In the genomic region with DNA sequence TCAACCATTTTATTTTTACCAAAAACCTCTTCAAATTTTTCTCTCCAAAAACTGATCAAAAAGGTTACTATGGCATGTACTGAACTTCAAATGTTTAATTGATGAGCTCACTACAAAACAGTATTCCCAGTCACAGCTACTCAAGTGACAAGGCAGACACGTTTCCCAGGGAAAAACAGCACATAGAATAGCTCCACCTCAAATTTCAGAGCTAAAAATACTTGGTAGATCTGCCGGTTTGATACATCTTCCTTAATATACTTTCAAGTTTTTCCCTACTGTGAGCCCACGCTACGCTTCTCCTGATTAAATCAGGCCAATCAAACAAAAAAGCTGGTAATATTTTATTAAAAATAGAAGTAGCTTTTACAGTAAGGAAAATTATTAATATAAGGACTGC, we compare ENCODE assay signal across 24 cellular contexts.
"Had no signal": no experiment of that assay in that cellular context is flagged by ENCODE, and none has a peak within 500 bp of the region (broad histone marks: within the 10 kb centered on the region; RNA-seq: fewer than 3 reads in every experiment).

No MANE protein-coding gene starts in this region.

- H3K4me3 ChIP-seq: stomach, suprapubic skin, testis, thoracic aorta, thyroid gland, tibial artery, tibial nerve, transverse colon, upper lobe of left lung, upper lobe of right lung, uterus, vagina had no signal

- H3K27me3 ChIP-seq: stomach, suprapubic skin, testis, thyroid gland, tibial artery, tibial nerve, transverse colon, upper lobe of left lung, upper lobe of right lung, uterus, vagina had no signal

- H3K4me1 ChIP-seq: stomach, suprapubic skin, testis, thyroid gland, tibial artery, tibial nerve, transverse colon, upper lobe of left lung, upper lobe of right lung, uterus, vagina had no signal

- H3K36me3 ChIP-seq: suprapubic skin, thoracic aorta, thyroid gland, tibial artery, transverse colon, upper lobe of right lung, uterus, vagina had no signal

- DNase-seq: stimulated activated CD4-positive, alpha-beta T cell treated with anti-CD3 and anti-CD28 coated beads, Interleukin-2, amount 100 ng/mL, for 48 hours; stimulated activated CD4-positive, alpha-beta T cell treated with anti-CD3 and anti-CD28 coated beads, Interleukin-4, amount 100 ng/mL, for 1 hour; stimulated activated CD4-positive, alpha-beta T cell treated with anti-CD3 and anti-CD28 coated beads, Interleukin-4, amount 100 ng/mL, for 24 hours; stimulated activated CD4-positive, alpha-beta T cell treated with anti-CD3 and anti-CD28 coated beads, Interleukin-4, amount 100 ng/mL, for 4 hours; stimulated activated CD8-positive, alpha-beta memory T cell treated with anti-CD3 and anti-CD28 coated beads, Interleukin-4, amount 100 ng/mL, for 48 hours; stimulated activated naive B cell treated with anti-CD40 and anti-IgM and Interleukin-4, amounts not matched to agents 10 μg/mL and 1 μg/mL and 100 μg/mL, for 72 hours; stimulated activated naive CD4-positive, alpha-beta T cell; stimulated activated naive CD4-positive, alpha-beta T cell treated with Interleukin-2 at 50 U/mL for 16 hours; stimulated activated naive CD8-positive, alpha-beta T cell treated with anti-CD3 and anti-CD28 coated beads, Interleukin-15, amount 100 ng/mL, for 72 hours; stimulated activated naive CD8-positive, alpha-beta T cell treated with anti-CD3 and anti-CD28 coated beads, Interleukin-15, Interleukin-2, amounts not matched to agents 100 U/mL and 50 U/mL, for 24 hours; stomach; substantia nigra; testis; thyroid gland; tibial artery; transverse colon; trophoblast cell; upper lobe of left lung; upper lobe of right lung; uterus had no signal

- H3K27ac ChIP-seq: stomach, suprapubic skin, testis, thoracic aorta, thyroid gland, tibial artery, tibial nerve, transverse colon, upper lobe of left lung, upper lobe of right lung, uterus, vagina had no signal
